ENCODE assay signal across 9 cellular contexts in the genomic region with DNA sequence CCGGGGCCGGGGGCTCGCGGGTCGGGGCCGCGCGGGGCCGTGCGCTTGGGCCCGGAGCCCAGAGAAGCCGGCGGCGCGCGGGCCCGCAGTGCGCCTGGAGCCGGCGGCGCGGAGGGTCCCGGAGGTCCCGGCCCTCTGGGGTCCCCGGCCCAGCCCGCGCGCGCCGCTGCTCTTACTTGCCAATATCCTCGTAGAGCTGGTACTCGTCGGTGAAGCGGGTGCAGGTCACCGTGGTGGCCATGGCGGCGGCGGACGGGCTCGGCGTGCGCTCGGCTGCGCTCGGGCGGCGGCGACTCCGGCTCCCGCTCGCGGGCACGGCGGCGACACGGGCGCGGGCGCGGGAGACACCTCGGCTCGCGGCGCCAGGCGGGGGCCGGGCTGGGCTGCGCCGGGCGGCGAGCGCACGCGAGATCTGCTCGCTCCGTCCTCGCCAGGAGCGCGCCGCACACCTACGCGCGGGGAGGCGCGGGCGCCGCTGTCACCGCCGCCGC. TPM values are rescaled to one million over a fixed set of nuclear protein-coding genes. Genes with fewer than 3 reads are reported as not detected.
DNase-seq lines count a peak whose midpoint lies in the region; ATAC-seq and TF ChIP-seq lines count a peak whose summit lies in the region.
"Had no signal": no experiment of that assay in that cellular context is flagged by ENCODE, and none has a peak within 500 bp of the region (broad histone marks: within the 10 kb centered on the region; RNA-seq: fewer than 3 reads in every experiment).

TSS of gene CAMK2B (minus strand) at position 414 of the 491 bp plus-strand sequence. CDS start at position 241, 173 bp downstream.

- no peak within 1 kb of the TSS for H3K18ac ChIP-seq in mesendoderm (ENCODE audit: low read length)

- no peak within 1 kb of the TSS for H3K23ac ChIP-seq in mesendoderm (ENCODE audit: low read length)

- H2AK5ac ChIP-seq in mesendoderm (ENCODE audit: low read length), result no peak within 1 kb of the TSS

- in situ Hi-C loops in mammary epithelial cell (cut with MboI; ENCODE audit: low sequenced_read_pairs in 2 of 2), result no loop called here

- no peak within 1 kb of the TSS for H3K56ac ChIP-seq in mesendoderm (ENCODE audit: low read length)

- ATAC-seq in GM19395 (IDR thresholded peaks at IDR 0.05; ENCODE audit: unreplicated experiment), result no peak

- H3K9me3 ChIP-seq in A673 (ENCODE audit: low read depth, low read length, poor library complexity, severe bottlenecking) (no peaks in the 10 kb centered on the region), mammary epithelial cell (replicated peaks; ENCODE audit: insufficient read depth, low read length) (no peaks in the 10 kb centered on the region), uterus (no peaks in the 10 kb centered on the region)

- H2BK5ac ChIP-seq in mesendoderm (ENCODE audit: low read length), result no peak within 1 kb of the TSS

- H3K4me3 ChIP-seq in A673 (ENCODE audit: low read depth, low read length, poor library complexity, severe bottlenecking) (peak within 1 kb of the TSS; percentile 27), HL-60 (replicated peaks; ENCODE audit: insufficient read depth, low read length) (peak within 1 kb of the TSS; percentile 21; the same call in 1 of the 2 replicates), mammary epithelial cell (replicated peaks in 1 of 3; ENCODE audit: insufficient read depth in 1 of 3, low read depth in 2 of 3, low read length in 3 of 3) (peak within 1 kb of the TSS in 1 of 3 experiments; percentile 43), mesendoderm (ENCODE audit: low read length) (no peak within 1 kb of the TSS), uterus (no peak within 1 kb of the TSS)

- peaks cover 0 to 5% of the 10 kb centered on the region in 2 donors for H3K36me3 Mint-ChIP-seq in CD14-positive monocyte

- peaks cover 36% of the 10 kb centered on the region for H3K27me3 ChIP-seq in A673 (replicated peaks; ENCODE audit: insufficient read depth, low read depth, low read length, poor library complexity)
- H3K27me3 ChIP-seq in HL-60 (ENCODE audit: insufficient read depth, poor library complexity, severe bottlenecking), result peaks cover 31% of the 10 kb centered on the region
- H3K27me3 ChIP-seq in mammary epithelial cell (ENCODE audit: insufficient read depth, low read length), result peaks cover 3% of the 10 kb centered on the region
- H3K27me3 ChIP-seq in mesendoderm (ENCODE audit: insufficient read depth, low read length, poor library complexity), result peaks cover 25% of the 10 kb centered on the region
- peaks cover 0 to 9% of the 10 kb centered on the region in 2 donors for H3K27me3 ChIP-seq in uterus

- H2BK15ac ChIP-seq in mesendoderm (replicated peaks; ENCODE audit: low read depth), result no peak within 1 kb of the TSS

- DNase-seq in A673 (ENCODE audit: low spot score), result peak; percentile 14
- no peak for DNase-seq in HL-60 (ENCODE audit: low read depth in 1 of 2, low spot score in 1 of 2)
- DNase-seq in mammary epithelial cell, result no peak
- no peak for DNase-seq in mesendoderm
- DNase-seq in uterus, result no peak
- no peak for DNase-seq in cerebellar nuclear complex (lab: John Stamatoyannopoulos, UW)
- no peak for DNase-seq in CD14-positive monocyte (ENCODE audit: low spot score)
- DNase-seq: NK-92 treated with Interleukin-12 subunit alpha and Interleukin-12 subunit beta, amount 100 ng/mL, for 24 hours had no signal

- H3K27me3 Mint-ChIP-seq in CD14-positive monocyte (ENCODE audit: low read depth in 3 of 3), result peaks cover 38 to 56% (median 41%) of the 10 kb centered on the region in 3 donors

- CTCF ChIA-PET in A673 (lab: Charles Lee) (no interaction called here), mammary epithelial cell (lab: Charles Lee; ENCODE audit: low non-redundant PET) (no interaction called here)

- H3K4me1 ChIP-seq in A673 (ENCODE audit: insufficient read depth, low read length, poor library complexity, severe bottlenecking), result no peaks in the 10 kb centered on the region
- H3K4me1 ChIP-seq in mammary epithelial cell (ENCODE audit: insufficient read depth, low read length), result no peaks in the 10 kb centered on the region
- no peaks in the 10 kb centered on the region for H3K4me1 ChIP-seq in mesendoderm (ENCODE audit: control insufficient read depth, low read depth, low read length)
- H3K4me1 ChIP-seq in uterus, result peaks cover 0 to 5% of the 10 kb centered on the region in 2 donors

- H4K8ac ChIP-seq in mesendoderm (ENCODE audit: low read depth, low read length), result no peak within 1 kb of the TSS

- dilution Hi-C loops in mammary epithelial cell (cut with HindIII; ENCODE audit: low sequenced_read_pairs), result no loop called here

- H2BK120ac ChIP-seq in mesendoderm (ENCODE audit: low read depth, low read length), result no peak within 1 kb of the TSS

- no peak for TF ChIP-seq CTCF in A673 (conservative IDR thresholded peaks at IDR 0.05; ENCODE audit: low read depth, low read length)
- no peak for TF ChIP-seq CTCF in HL-60 (IDR thresholded peaks at IDR 0.05; ENCODE audit: insufficient read depth, low read length)
- no peak for TF ChIP-seq CTCF in mammary epithelial cell (conservative IDR thresholded peaks at IDR 0.05 in 1 of 2, IDR thresholded peaks at IDR 0.05 in 1 of 2; ENCODE audit: extremely low read depth in 1 of 2, insufficient read depth in 1 of 2, low read depth in 1 of 2, low read length in 2 of 2)
- TF ChIP-seq CTCF in uterus (IDR thresholded peaks at IDR 0.05), result no peak
- no peak for TF ChIP-seq CTCF in CD14-positive monocyte (IDR thresholded peaks at IDR 0.05)

- H3K9ac ChIP-seq in mammary epithelial cell (ENCODE audit: insufficient read depth, low read length), result no peak within 1 kb of the TSS
- H3K9ac ChIP-seq in mesendoderm (ENCODE audit: low read length), result no peak within 1 kb of the TSS

- H3K27ac Mint-ChIP-seq in CD14-positive monocyte, result no peak within 1 kb of the TSS

- peak within 1 kb of the TSS; percentile 35 for H2AFZ ChIP-seq in mammary epithelial cell (ENCODE audit: low read depth, low read length)

- H3K9me3 Mint-ChIP-seq in CD14-positive monocyte, result peaks cover 0 to 9% (median 4%) of the 10 kb centered on the region in 7 donors

- H3K27ac ChIP-seq in A673 (ENCODE audit: low read depth, low read length, poor library complexity, severe bottlenecking) (no peak within 1 kb of the TSS), HL-60 (replicated peaks) (no peak within 1 kb of the TSS), mammary epithelial cell (ENCODE audit: insufficient read depth, low read depth, low read length) (no peak within 1 kb of the TSS), mesendoderm (ENCODE audit: low read depth, low read length) (no peak within 1 kb of the TSS), uterus (no peak within 1 kb of the TSS)

- H3K36me3 ChIP-seq in A673 (ENCODE audit: insufficient read depth, low read length, poor library complexity, severe bottlenecking) (no peaks in the 10 kb centered on the region), mammary epithelial cell (ENCODE audit: insufficient read depth, low read length) (no peaks in the 10 kb centered on the region), mesendoderm (ENCODE audit: control insufficient read depth, insufficient read depth, low read length) (no peaks in the 10 kb centered on the region), uterus (no peaks in the 10 kb centered on the region)

- H3K79me1 ChIP-seq in mesendoderm (ENCODE audit: low read length), result no peaks in the 10 kb centered on the region

- no CpG with 5 or more reads among the region's 89 CpGs for WGBS in mammary epithelial cell (ENCODE audit: low coverage, missing lambda C conversion rate)
- WGBS in mesendoderm (ENCODE audit: extremely low coverage, insufficient coverage, low lambda C conversion rate), result no CpG with 5 or more reads among the region's 89 CpGs

- H3K4ac ChIP-seq in mesendoderm (ENCODE audit: low read depth, low read length), result no peak within 1 kb of the TSS

- intact Hi-C loops in A673 (cut with micrococcal nuclease; ENCODE audit: unreplicated experiment) (no loop called here), mammary epithelial cell (cut with micrococcal nuclease) (no loop called here), uterus (cut with DNase I; ENCODE audit: low total_unique reads) (no loop called here), CD14-positive monocyte (cut with micrococcal nuclease) (no loop called here)

- H3K79me2 ChIP-seq in mammary epithelial cell (ENCODE audit: insufficient read depth, low read length) (no peaks in the 10 kb centered on the region), mesendoderm (ENCODE audit: control insufficient read depth, insufficient read depth, low read length) (no peaks in the 10 kb centered on the region)

- no peak within 1 kb of the TSS for H4K5ac ChIP-seq in mesendoderm (ENCODE audit: low read length)

- H3K4me2 ChIP-seq in mammary epithelial cell (ENCODE audit: insufficient read depth, low read depth, low read length) (peak within 1 kb of the TSS; percentile 77), mesendoderm (ENCODE audit: low read length) (peak within 1 kb of the TSS; percentile 13)

- H3K4me1 Mint-ChIP-seq in CD14-positive monocyte, result peaks cover 5% of the 10 kb centered on the region

- H4K20me1 ChIP-seq in mammary epithelial cell (ENCODE audit: insufficient read depth, low read length), result no peaks in the 10 kb centered on the region

- H3K4me3 Mint-ChIP-seq in CD14-positive monocyte, result peak within 1 kb of the TSS in 1 of 2 donors; percentile 94

- no peak for TF ChIP-seq POLR2A in uterus (IDR thresholded peaks at IDR 0.05)

- POLR2A ChIA-PET in A673 (lab: Charles Lee; ENCODE audit: low non-redundant PET), result no interaction called here

- BruUV-seq in A673 (replicated peaks; lab: Mats Ljungman, UMichigan) (no TSS peak), mammary epithelial cell (replicated peaks; lab: Mats Ljungman, UMichigan) (no TSS peak)

RNA-seq across cellular contexts. Expression of gene CAMK2B, which starts in this region (rescaled TPM):
- 0.13 and 0.42 TPM in 2 replicates for total RNA-seq in A673 (2021)
- total RNA-seq in mammary epithelial cell, result under 1 TPM; 0.33 to 0.64 TPM
- polyA plus RNA-seq in mammary epithelial cell, result 4.9 TPM
- polyA minus RNA-seq in mammary epithelial cell, result 4.2 TPM
- polyA plus RNA-seq in mesendoderm (2013, experiment 1 of 2), result 0.06 TPM
- polyA plus RNA-seq in mesendoderm (2013, experiment 2 of 2), result 0.08 TPM
- total RNA-seq in uterus, result 1 to 10 TPM in 1 of 4 donors, under 1 TPM in 1, not detected in 2; 0.40 to 1.1 TPM
- not detected for polyA plus RNA-seq in CD14-positive monocyte

Comparison
In these comparisons a context has a peak if more than half of its experiments do, and no peak if none do; other contexts are left out.
1. Peak in DNase-seq and H3K4me3 ChIP-seq in A673; RNA of the gene not detected or under 1 TPM.